ENCODE assay signal across 7 cellular contexts in the genomic region with DNA sequence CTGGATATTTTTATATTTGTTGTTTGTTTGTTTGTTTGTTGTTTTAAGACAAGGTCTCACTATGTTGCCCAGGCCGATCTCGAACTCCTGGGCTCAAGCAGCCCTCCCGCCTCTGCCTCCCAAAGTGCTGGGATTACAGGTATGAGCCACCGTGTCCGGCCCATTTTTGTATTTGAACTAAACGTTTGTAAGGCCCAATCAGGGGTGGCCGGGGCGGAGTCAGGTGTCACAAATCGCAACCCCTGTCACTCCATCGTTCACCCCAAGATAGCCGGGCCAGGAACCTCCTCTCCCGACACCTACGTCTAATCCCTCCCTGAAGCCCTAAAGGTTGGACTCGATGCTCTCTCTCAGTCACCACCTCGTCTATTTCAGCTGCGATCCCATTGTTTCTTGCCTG. TPM values are rescaled to one million over a fixed set of nuclear protein-coding genes. Genes with fewer than 3 reads are reported as not detected.
A peak's percentile ranks its signal among the peaks of the same experiment; 100 is the strongest.
DNase-seq lines count a peak whose midpoint lies in the region; ATAC-seq, FAIRE-seq and TF ChIP-seq lines count a peak whose summit lies in the region.

No MANE protein-coding gene starts in this region.

- H3K27ac Mint-ChIP-seq in IgD-negative memory B cell: peak overlapping the region; percentile 44 to 88 (median 67)
- H3K27ac Mint-ChIP-seq in glutamatergic neuron (ENCODE audit: unreplicated experiment): no peak overlapping the region

- H3K27me3 Mint-ChIP-seq in IgD-negative memory B cell (peaks cover 9% of the 10 kb centered on the region), glutamatergic neuron (ENCODE audit: unreplicated experiment) (no peaks in the 10 kb centered on the region)

- peak overlapping the region; percentile 65 to 97 (median 88) for H3K4me3 Mint-ChIP-seq in IgD-negative memory B cell
- H3K4me3 Mint-ChIP-seq in glutamatergic neuron (ENCODE audit: unreplicated experiment): peak overlapping the region; percentile 75

- no peak for TF ChIP-seq POLR2A in H54 (IDR thresholded peaks at IDR 0.05; ENCODE audit: low read depth, low read length)

- H3K9me3 Mint-ChIP-seq in IgD-negative memory B cell: no peaks in the 10 kb centered on the region
- H3K9me3 Mint-ChIP-seq in glutamatergic neuron (ENCODE audit: unreplicated experiment): no peaks in the 10 kb centered on the region

- peak; percentile 50 for DNase-seq in activated CD8-positive, alpha-beta memory T cell treated with anti-CD3 and anti-CD28 coated beads, Interleukin-2, amount 50 U/mL, for 4 hours
- no peak for DNase-seq in glutamatergic neuron
- peak; percentile 24 for DNase-seq in stimulated activated CD4-positive, alpha-beta T cell treated with anti-CD3 and anti-CD28 coated beads, Interleukin-2, amount 100 ng/mL, for 4 hours (ENCODE audit: low read depth)
- no peak for DNase-seq in H54 (ENCODE audit: insufficient read length, low spot score)
- no peak for DNase-seq in NCI-H1105 (lab: John Stamatoyannopoulos, UW)

- no peak for ATAC-seq in HG03139 (IDR thresholded peaks at IDR 0.05; ENCODE audit: unreplicated experiment)

- no peak for TF ChIP-seq CTCF in glutamatergic neuron (IDR thresholded peaks at IDR 0.05; ENCODE audit: partially characterized antibody, unreplicated experiment)

- FAIRE-seq in H54 (lab: Jason Lieb, UNC): no peak

- H3K4me1 Mint-ChIP-seq in IgD-negative memory B cell (peaks cover 12 to 14% (median 14%) of the 10 kb centered on the region in 3 donors), glutamatergic neuron (ENCODE audit: low read depth, unreplicated experiment) (no peaks in the 10 kb centered on the region)

- no peaks in the 10 kb centered on the region for H3K36me3 Mint-ChIP-seq in IgD-negative memory B cell
- H3K36me3 Mint-ChIP-seq in glutamatergic neuron (ENCODE audit: unreplicated experiment): no peaks in the 10 kb centered on the region

RNA-seq across cellular contexts. Expression of a gene that starts 0.7 kb away (rescaled TPM):
- not detected for polyA plus RNA-seq in IgD-negative memory B cell
- not detected for total RNA-seq in glutamatergic neuron (ENCODE audit: unreplicated experiment)

Comparison
In these comparisons a context has a peak if more than half of its experiments do, and no peak if none do; other contexts are left out.
1. DNase-seq: peak in activated CD8-positive, alpha-beta memory T cell treated with anti-CD3 and anti-CD28 coated beads, Interleukin-2, amount 50 U/mL, for 4 hours (single experiment) and stimulated activated CD4-positive, alpha-beta T cell treated with anti-CD3 and anti-CD28 coated beads, Interleukin-2, amount 100 ng/mL, for 4 hours (single experiment); none in glutamatergic neuron (single experiment), H54 (single experiment) and NCI-H1105 (single experiment).